1 cellular context compared by ENCODE assay signal in the genomic region with DNA sequence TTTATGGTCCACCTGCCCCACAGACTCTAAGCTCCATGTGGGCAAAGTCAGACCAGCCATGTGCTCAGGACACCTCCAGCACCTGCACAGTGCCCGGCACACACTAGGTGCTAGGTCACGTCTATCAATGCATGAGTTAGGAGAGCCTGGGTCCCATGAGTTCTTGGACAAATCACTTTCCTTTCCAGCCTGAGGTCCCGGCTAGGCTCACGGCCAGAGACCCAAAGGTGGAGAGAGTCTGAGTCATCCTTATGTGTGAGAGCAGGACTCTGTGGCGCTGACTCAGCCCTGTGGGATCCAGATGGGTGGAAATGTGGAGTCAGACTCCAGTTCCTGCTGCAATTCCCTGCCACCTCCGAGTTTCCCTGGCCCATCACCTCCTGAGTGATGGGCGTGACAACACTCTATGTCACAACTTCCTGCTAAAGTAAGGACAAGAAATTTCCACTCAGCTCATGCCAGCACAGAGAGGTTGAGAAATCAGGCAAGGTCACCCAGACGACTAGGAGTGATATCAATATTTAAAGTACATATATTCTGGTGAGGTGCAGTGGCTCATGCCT.
TF ChIP-seq lines count a peak whose summit lies in the region.

No MANE protein-coding gene starts in this region.

TF ChIP-seq in HepG2, 621 proteins besides CTCF, POLR2A, EP300 and RAD21 (continued from another document and continues in another):
- TF ChIP-seq, protein P1, sequence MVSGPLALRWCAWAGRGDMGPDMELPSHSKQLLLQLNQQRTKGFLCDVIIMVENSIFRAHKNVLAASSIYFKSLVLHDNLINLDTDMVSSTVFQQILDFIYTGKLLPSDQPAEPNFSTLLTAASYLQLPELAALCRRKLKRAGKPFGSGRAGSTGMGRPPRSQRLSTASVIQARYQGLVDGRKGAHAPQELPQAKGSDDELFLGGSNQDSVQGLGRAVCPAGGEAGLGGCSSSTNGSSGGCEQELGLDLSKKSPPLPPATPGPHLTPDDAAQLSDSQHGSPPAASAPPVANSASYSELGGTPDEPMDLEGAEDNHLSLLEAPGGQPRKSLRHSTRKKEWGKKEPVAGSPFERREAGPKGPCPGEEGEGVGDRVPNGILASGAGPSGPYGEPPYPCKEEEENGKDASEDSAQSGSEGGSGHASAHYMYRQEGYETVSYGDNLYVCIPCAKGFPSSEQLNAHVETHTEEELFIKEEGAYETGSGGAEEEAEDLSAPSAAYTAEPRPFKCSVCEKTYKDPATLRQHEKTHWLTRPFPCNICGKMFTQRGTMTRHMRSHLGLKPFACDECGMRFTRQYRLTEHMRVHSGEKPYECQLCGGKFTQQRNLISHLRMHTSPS (CRISPR knock-in tag; IDR thresholded peaks at IDR 0.05; ENCODE audit: low read depth), result no peak
- TF ChIP-seq IRF2 (CRISPR knock-in tag; IDR thresholded peaks at IDR 0.05) (no peak), ZBTB38 (CRISPR knock-in tag; IDR thresholded peaks at IDR 0.05) (no peak), ARID2 (CRISPR knock-in tag; IDR thresholded peaks at IDR 0.05; ENCODE audit: borderline replicate concordance) (no peak), ADNP (CRISPR knock-in tag; IDR thresholded peaks at IDR 0.05) (no peak), SNAI1 (CRISPR knock-in tag; IDR thresholded peaks at IDR 0.05; ENCODE audit: borderline replicate concordance) (no peak), EZH2 (conservative IDR thresholded peaks at IDR 0.05; ENCODE audit: low read depth, low read length) (no peak), CBX5 (CRISPR knock-in tag; IDR thresholded peaks at IDR 0.05; ENCODE audit: borderline replicate concordance) (no peak), AGO1 (IDR thresholded peaks at IDR 0.05; ENCODE audit: low read depth, low read length, poor library complexity, severe bottlenecking) (no peak), NR2C2 (CRISPR knock-in tag; IDR thresholded peaks at IDR 0.05; ENCODE audit: borderline replicate concordance) (no peak), KMT2B (CRISPR knock-in tag; IDR thresholded peaks at IDR 0.05) (no peak), ZBTB3 (CRISPR knock-in tag; IDR thresholded peaks at IDR 0.05; ENCODE audit: borderline replicate concordance, low read depth) (no peak), PAWR (CRISPR knock-in tag; IDR thresholded peaks at IDR 0.05; ENCODE audit: borderline replicate concordance) (no peak), ZNF605 (CRISPR knock-in tag; IDR thresholded peaks at IDR 0.05) (no peak), GLI4 (CRISPR knock-in tag; IDR thresholded peaks at IDR 0.05; ENCODE audit: borderline replicate concordance) (no peak), POLR2G (IDR thresholded peaks at IDR 0.05; ENCODE audit: low read depth, low read length) (no peak), CCAR2 (optimal IDR thresholded peaks at IDR 0.05; ENCODE audit: low read depth, low read length) (no peak), ZMAT3 (CRISPR knock-in tag; conservative IDR thresholded peaks at IDR 0.05) (no peak), HNRNPH1 (optimal IDR thresholded peaks at IDR 0.05; ENCODE audit: low read depth, low read length) (no peak), HMG20B (CRISPR knock-in tag; conservative IDR thresholded peaks at IDR 0.05) (no peak), BCL6 (CRISPR knock-in tag; IDR thresholded peaks at IDR 0.05) (no peak), RARG (CRISPR knock-in tag; IDR thresholded peaks at IDR 0.05; ENCODE audit: low read depth) (no peak), MBNL3 (CRISPR knock-in tag; conservative IDR thresholded peaks at IDR 0.05) (no peak), ZEB1 (IDR thresholded peaks at IDR 0.05; ENCODE audit: insufficient replicate concordance, low read depth) (no peak), TCF7 (IDR thresholded peaks at IDR 0.05; ENCODE audit: low read depth) (no peak), ZNF562 (CRISPR knock-in tag; IDR thresholded peaks at IDR 0.05; ENCODE audit: borderline replicate concordance) (no peak), BORCS8-MEF2B (CRISPR knock-in tag; IDR thresholded peaks at IDR 0.05) (no peak), ZNF644 (CRISPR knock-in tag; IDR thresholded peaks at IDR 0.05; ENCODE audit: low read depth) (no peak), ZNF354B (CRISPR knock-in tag; IDR thresholded peaks at IDR 0.05) (no peak), ARNTL (CRISPR knock-in tag; IDR thresholded peaks at IDR 0.05) (no peak), ISL2 (CRISPR knock-in tag; IDR thresholded peaks at IDR 0.05) (peak; percentile 41; the same call in 1 of the 2 replicates), KLF13 (CRISPR knock-in tag; IDR thresholded peaks at IDR 0.05) (no peak), MXD4 (CRISPR knock-in tag; IDR thresholded peaks at IDR 0.05) (no peak), FOXC1 (CRISPR knock-in tag; IDR thresholded peaks at IDR 0.05; ENCODE audit: borderline replicate concordance) (no peak)
- TF ChIP-seq, protein P2, sequence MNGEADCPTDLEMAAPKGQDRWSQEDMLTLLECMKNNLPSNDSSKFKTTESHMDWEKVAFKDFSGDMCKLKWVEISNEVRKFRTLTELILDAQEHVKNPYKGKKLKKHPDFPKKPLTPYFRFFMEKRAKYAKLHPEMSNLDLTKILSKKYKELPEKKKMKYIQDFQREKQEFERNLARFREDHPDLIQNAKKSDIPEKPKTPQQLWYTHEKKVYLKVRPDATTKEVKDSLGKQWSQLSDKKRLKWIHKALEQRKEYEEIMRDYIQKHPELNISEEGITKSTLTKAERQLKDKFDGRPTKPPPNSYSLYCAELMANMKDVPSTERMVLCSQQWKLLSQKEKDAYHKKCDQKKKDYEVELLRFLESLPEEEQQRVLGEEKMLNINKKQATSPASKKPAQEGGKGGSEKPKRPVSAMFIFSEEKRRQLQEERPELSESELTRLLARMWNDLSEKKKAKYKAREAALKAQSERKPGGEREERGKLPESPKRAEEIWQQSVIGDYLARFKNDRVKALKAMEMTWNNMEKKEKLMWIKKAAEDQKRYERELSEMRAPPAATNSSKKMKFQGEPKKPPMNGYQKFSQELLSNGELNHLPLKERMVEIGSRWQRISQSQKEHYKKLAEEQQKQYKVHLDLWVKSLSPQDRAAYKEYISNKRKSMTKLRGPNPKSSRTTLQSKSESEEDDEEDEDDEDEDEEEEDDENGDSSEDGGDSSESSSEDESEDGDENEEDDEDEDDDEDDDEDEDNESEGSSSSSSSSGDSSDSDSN (CRISPR knock-in tag; IDR thresholded peaks at IDR 0.05), result no peak
- TF ChIP-seq, protein P3, sequence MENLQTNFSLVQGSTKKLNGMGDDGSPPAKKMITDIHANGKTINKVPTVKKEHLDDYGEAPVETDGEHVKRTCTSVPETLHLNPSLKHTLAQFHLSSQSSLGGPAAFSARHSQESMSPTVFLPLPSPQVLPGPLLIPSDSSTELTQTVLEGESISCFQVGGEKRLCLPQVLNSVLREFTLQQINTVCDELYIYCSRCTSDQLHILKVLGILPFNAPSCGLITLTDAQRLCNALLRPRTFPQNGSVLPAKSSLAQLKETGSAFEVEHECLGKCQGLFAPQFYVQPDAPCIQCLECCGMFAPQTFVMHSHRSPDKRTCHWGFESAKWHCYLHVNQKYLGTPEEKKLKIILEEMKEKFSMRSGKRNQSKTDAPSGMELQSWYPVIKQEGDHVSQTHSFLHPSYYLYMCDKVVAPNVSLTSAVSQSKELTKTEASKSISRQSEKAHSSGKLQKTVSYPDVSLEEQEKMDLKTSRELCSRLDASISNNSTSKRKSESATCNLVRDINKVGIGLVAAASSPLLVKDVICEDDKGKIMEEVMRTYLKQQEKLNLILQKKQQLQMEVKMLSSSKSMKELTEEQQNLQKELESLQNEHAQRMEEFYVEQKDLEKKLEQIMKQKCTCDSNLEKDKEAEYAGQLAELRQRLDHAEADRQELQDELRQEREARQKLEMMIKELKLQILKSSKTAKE (CRISPR knock-in tag; IDR thresholded peaks at IDR 0.05; ENCODE audit: borderline replicate concordance), result no peak
- TF ChIP-seq, protein P4, sequence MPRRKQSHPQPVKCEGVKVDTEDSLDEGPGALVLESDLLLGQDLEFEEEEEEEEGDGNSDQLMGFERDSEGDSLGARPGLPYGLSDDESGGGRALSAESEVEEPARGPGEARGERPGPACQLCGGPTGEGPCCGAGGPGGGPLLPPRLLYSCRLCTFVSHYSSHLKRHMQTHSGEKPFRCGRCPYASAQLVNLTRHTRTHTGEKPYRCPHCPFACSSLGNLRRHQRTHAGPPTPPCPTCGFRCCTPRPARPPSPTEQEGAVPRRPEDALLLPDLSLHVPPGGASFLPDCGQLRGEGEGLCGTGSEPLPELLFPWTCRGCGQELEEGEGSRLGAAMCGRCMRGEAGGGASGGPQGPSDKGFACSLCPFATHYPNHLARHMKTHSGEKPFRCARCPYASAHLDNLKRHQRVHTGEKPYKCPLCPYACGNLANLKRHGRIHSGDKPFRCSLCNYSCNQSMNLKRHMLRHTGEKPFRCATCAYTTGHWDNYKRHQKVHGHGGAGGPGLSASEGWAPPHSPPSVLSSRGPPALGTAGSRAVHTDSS (CRISPR knock-in tag; conservative IDR thresholded peaks at IDR 0.05), result no peak
- TF ChIP-seq, protein P5, sequence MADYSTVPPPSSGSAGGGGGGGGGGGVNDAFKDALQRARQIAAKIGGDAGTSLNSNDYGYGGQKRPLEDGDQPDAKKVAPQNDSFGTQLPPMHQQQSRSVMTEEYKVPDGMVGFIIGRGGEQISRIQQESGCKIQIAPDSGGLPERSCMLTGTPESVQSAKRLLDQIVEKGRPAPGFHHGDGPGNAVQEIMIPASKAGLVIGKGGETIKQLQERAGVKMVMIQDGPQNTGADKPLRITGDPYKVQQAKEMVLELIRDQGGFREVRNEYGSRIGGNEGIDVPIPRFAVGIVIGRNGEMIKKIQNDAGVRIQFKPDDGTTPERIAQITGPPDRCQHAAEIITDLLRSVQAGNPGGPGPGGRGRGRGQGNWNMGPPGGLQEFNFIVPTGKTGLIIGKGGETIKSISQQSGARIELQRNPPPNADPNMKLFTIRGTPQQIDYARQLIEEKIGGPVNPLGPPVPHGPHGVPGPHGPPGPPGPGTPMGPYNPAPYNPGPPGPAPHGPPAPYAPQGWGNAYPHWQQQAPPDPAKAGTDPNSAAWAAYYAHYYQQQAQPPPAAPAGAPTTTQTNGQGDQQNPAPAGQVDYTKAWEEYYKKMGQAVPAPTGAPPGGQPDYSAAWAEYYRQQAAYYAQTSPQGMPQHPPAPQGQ (CRISPR knock-in tag; IDR thresholded peaks at IDR 0.05; ENCODE audit: borderline replicate concordance), result no peak
- TF ChIP-seq, protein P6, sequence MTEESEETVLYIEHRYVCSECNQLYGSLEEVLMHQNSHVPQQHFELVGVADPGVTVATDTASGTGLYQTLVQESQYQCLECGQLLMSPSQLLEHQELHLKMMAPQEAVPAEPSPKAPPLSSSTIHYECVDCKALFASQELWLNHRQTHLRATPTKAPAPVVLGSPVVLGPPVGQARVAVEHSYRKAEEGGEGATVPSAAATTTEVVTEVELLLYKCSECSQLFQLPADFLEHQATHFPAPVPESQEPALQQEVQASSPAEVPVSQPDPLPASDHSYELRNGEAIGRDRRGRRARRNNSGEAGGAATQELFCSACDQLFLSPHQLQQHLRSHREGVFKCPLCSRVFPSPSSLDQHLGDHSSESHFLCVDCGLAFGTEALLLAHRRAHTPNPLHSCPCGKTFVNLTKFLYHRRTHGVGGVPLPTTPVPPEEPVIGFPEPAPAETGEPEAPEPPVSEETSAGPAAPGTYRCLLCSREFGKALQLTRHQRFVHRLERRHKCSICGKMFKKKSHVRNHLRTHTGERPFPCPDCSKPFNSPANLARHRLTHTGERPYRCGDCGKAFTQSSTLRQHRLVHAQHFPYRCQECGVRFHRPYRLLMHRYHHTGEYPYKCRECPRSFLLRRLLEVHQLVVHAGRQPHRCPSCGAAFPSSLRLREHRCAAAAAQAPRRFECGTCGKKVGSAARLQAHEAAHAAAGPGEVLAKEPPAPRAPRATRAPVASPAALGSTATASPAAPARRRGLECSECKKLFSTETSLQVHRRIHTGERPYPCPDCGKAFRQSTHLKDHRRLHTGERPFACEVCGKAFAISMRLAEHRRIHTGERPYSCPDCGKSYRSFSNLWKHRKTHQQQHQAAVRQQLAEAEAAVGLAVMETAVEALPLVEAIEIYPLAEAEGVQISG (CRISPR knock-in tag; IDR thresholded peaks at IDR 0.05), result peak; percentile 48; the same call in 1 of the 2 replicates
- TF ChIP-seq, protein P7, sequence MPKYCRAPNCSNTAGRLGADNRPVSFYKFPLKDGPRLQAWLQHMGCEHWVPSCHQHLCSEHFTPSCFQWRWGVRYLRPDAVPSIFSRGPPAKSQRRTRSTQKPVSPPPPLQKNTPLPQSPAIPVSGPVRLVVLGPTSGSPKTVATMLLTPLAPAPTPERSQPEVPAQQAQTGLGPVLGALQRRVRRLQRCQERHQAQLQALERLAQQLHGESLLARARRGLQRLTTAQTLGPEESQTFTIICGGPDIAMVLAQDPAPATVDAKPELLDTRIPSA (CRISPR knock-in tag; IDR thresholded peaks at IDR 0.05; ENCODE audit: borderline replicate concordance), result no peak
- TF ChIP-seq, protein P8, sequence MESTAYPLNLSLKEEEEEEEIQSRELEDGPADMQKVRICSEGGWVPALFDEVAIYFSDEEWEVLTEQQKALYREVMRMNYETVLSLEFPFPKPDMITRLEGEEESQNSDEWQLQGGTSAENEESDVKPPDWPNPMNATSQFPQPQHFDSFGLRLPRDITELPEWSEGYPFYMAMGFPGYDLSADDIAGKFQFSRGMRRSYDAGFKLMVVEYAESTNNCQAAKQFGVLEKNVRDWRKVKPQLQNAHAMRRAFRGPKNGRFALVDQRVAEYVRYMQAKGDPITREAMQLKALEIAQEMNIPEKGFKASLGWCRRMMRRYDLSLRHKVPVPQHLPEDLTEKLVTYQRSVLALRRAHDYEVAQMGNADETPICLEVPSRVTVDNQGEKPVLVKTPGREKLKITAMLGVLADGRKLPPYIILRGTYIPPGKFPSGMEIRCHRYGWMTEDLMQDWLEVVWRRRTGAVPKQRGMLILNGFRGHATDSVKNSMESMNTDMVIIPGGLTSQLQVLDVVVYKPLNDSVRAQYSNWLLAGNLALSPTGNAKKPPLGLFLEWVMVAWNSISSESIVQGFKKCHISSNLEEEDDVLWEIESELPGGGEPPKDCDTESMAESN (CRISPR knock-in tag; conservative IDR thresholded peaks at IDR 0.05), result no peak
- TF ChIP-seq, protein P9, sequence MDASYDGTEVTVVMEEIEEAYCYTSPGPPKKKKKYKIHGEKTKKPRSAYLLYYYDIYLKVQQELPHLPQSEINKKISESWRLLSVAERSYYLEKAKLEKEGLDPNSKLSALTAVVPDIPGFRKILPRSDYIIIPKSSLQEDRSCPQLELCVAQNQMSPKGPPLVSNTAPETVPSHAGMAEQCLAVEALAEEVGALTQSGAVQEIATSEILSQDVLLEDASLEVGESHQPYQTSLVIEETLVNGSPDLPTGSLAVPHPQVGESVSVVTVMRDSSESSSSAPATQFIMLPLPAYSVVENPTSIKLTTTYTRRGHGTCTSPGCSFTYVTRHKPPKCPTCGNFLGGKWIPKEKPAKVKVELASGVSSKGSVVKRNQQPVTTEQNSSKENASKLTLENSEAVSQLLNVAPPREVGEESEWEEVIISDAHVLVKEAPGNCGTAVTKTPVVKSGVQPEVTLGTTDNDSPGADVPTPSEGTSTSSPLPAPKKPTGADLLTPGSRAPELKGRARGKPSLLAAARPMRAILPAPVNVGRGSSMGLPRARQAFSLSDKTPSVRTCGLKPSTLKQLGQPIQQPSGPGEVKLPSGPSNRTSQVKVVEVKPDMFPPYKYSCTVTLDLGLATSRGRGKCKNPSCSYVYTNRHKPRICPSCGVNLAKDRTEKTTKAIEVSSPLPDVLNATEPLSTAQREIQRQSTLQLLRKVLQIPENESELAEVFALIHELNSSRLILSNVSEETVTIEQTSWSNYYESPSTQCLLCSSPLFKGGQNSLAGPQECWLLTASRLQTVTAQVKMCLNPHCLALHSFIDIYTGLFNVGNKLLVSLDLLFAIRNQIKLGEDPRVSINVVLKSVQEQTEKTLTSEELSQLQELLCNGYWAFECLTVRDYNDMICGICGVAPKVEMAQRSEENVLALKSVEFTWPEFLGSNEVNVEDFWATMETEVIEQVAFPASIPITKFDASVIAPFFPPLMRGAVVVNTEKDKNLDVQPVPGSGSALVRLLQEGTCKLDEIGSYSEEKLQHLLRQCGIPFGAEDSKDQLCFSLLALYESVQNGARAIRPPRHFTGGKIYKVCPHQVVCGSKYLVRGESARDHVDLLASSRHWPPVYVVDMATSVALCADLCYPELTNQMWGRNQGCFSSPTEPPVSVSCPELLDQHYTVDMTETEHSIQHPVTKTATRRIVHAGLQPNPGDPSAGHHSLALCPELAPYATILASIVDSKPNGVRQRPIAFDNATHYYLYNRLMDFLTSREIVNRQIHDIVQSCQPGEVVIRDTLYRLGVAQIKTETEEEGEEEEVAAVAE (CRISPR knock-in tag; IDR thresholded peaks at IDR 0.05; ENCODE audit: borderline replicate concordance), result no peak
